In the genomic region with DNA sequence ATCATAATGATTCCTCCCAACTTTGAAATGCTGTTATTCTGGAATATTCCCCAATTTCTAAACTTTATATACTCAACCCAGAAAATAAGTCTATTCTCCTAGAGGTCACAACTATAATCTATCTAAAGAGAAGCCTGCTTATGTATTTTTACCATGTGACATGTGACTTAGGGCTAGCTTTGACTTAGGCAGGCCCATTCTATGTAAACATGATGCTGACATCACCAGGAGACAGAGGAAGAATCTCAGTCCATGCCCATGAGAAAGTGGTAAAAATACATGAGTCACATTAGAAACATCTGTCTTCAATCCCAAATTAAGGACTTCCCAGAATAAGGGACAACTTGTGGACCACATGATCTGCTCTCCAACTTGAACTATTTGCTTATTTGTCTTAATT, we compare ENCODE assay signal across 14 cellular contexts.
DNase-seq lines count a peak whose midpoint lies in the region; ATAC-seq and TF ChIP-seq lines count a peak whose summit lies in the region.
"Had no signal": no experiment of that assay in that cellular context is flagged by ENCODE, and none has a peak within 500 bp of the region (broad histone marks: within the 10 kb centered on the region; RNA-seq: fewer than 3 reads in every experiment).

No MANE protein-coding gene starts in this region.

- no peaks in the 10 kb centered on the region for H3K27me3 ChIP-seq in IMR-90 (ENCODE audit: control insufficient read depth, insufficient read depth, low read length)

- peaks cover 9% of the 10 kb centered on the region for H3K9me1 ChIP-seq in IMR-90 (ENCODE audit: insufficient read depth, low read length)

- dilution Hi-C loops in IMR-90 (cut with HindIII; ENCODE audit: low sequenced_read_pairs, unreplicated experiment) = no loop called here

- CTCF ChIA-PET in IMR-90 (lab: Yijun Ruan, JAX) = no interaction called here

- H4K91ac ChIP-seq in IMR-90 (ENCODE audit: insufficient read depth, low read depth, low read length) = no peak overlapping the region

- no peak overlapping the region for H3K23ac ChIP-seq in IMR-90 (ENCODE audit: low read depth, low read length)

- no peak overlapping the region for H3K56ac ChIP-seq in IMR-90 (ENCODE audit: extremely low read depth, insufficient read depth, low read length)

- H3K4me1 Mint-ChIP-seq in chondrocyte (ENCODE audit: low read depth) = peaks cover 55% of the 10 kb centered on the region

- H3K4me3 ChIP-seq in AG10803 (ENCODE audit: low read length) (no peak overlapping the region), IMR-90 (ENCODE audit: insufficient read depth, low read depth, low read length) (no peak overlapping the region)
- H3K4me3 ChIP-seq: SK-N-MC had no signal

- no peak overlapping the region for H2BK120ac ChIP-seq in IMR-90 (ENCODE audit: low read depth, low read length)

- H4K5ac ChIP-seq in IMR-90 (ENCODE audit: low read depth, low read length) = no peak overlapping the region

- no peak overlapping the region for H2BK15ac ChIP-seq in IMR-90 (ENCODE audit: low read depth, low read length)

- H3K36me3 ChIP-seq in IMR-90 (ENCODE audit: control insufficient read depth, insufficient read depth, low read length) = no peaks in the 10 kb centered on the region

- H3K27me3 Mint-ChIP-seq in chondrocyte (ENCODE audit: low read depth) = no peaks in the 10 kb centered on the region

- H3K9me3 Mint-ChIP-seq in chondrocyte (ENCODE audit: low read depth) = peaks cover 4% of the 10 kb centered on the region

- H3K9ac ChIP-seq in IMR-90 (ENCODE audit: low read depth, low read length) = no peak overlapping the region

- H3K4me3 Mint-ChIP-seq in chondrocyte (ENCODE audit: unreplicated experiment) = no peak overlapping the region

- no TSS peak for BruUV-seq in IMR-90 (replicated peaks; lab: Mats Ljungman, UMichigan)

- intact Hi-C loops in IMR-90 (cut with micrococcal nuclease) = loop anchor here (5.0 kb wide), 1 partner anchor 79 kb away; no protein-coding TSS in a partner anchor

- no peaks in the 10 kb centered on the region for H3K36me3 Mint-ChIP-seq in chondrocyte (ENCODE audit: low read depth)

- H4K8ac ChIP-seq in IMR-90 (ENCODE audit: low read depth in 2 of 2, low read length in 2 of 2) = no peak overlapping the region

- no peak overlapping the region for H3K4ac ChIP-seq in IMR-90 (ENCODE audit: low read depth, low read length)

- no peaks in the 10 kb centered on the region for H3K9me3 ChIP-seq in IMR-90 (ENCODE audit: control insufficient read depth, insufficient read depth, low read length)

- H2AFZ ChIP-seq in IMR-90 (replicated peaks; ENCODE audit: low read length, poor library complexity) = no peak overlapping the region

- H2AK5ac ChIP-seq in IMR-90 (ENCODE audit: low read depth, low read length) = no peak overlapping the region

- no peak overlapping the region for H3K4me2 ChIP-seq in IMR-90 (ENCODE audit: low read depth, low read length)

- H2AK9ac ChIP-seq in IMR-90 (replicated peaks; ENCODE audit: low read depth, low read length, poor library complexity) = no peak overlapping the region

- peak overlapping the region; percentile 78 for H3K27ac Mint-ChIP-seq in chondrocyte (ENCODE audit: unreplicated experiment)

- no peak overlapping the region for H3K27ac ChIP-seq in IMR-90 (ENCODE audit: insufficient read depth, low read length)
- H3K27ac ChIP-seq: SK-N-MC, VCaP had no signal

- no peak for TF ChIP-seq POLR2A in IMR-90 (IDR thresholded peaks at IDR 0.05; ENCODE audit: low read depth, low read length)

- no peak overlapping the region for H3K14ac ChIP-seq in IMR-90 (replicated peaks; ENCODE audit: low read depth, low read length)

- no peak overlapping the region for H3K18ac ChIP-seq in IMR-90 (ENCODE audit: low read depth, low read length)

- no peaks in the 10 kb centered on the region for H4K20me1 ChIP-seq in IMR-90 (ENCODE audit: insufficient read depth, low read length)

- H3K4me1 ChIP-seq in IMR-90 (ENCODE audit: control insufficient read depth, insufficient read depth, low read length) = peaks cover 3% of the 10 kb centered on the region

- H3K79me1 ChIP-seq in IMR-90 (ENCODE audit: low read depth in 1 of 2, low read length in 2 of 2) = no peaks in the 10 kb centered on the region

- no peak overlapping the region for H2BK5ac ChIP-seq in IMR-90 (ENCODE audit: low read depth, low read length, poor library complexity, severe bottlenecking)

- POLR2A ChIA-PET in IMR-90 (lab: Charles Lee; ENCODE audit: unreplicated experiment) = no interaction called here

- TF ChIP-seq RAD21 in IMR-90 (IDR thresholded peaks at IDR 0.05; ENCODE audit: low read length) = no peak

- no peak for TF ChIP-seq CTCF in AG10803 (conservative IDR thresholded peaks at IDR 0.05; ENCODE audit: low read length)
- TF ChIP-seq CTCF in IMR-90 (conservative IDR thresholded peaks at IDR 0.05; ENCODE audit: low read depth, low read length) = no peak
- no peak for TF ChIP-seq CTCF in chondrocyte (IDR thresholded peaks at IDR 0.05)

- peak; percentile 83 for ATAC-seq in IMR-90 (ENCODE audit: low read depth)
- no peak for ATAC-seq in GM19397 (IDR thresholded peaks at IDR 0.05; ENCODE audit: unreplicated experiment)
- ATAC-seq: HepG2; stimulated activated naive CD8-positive, alpha-beta T cell treated with anti-CD3 and anti-CD28 coated beads, Interleukin-15, Interleukin-2, amounts not matched to agents 100 U/mL and 50 U/mL, for 24 hours had no signal

- H2BK20ac ChIP-seq in IMR-90 (ENCODE audit: low read depth, low read length) = no peak overlapping the region

- DNase-seq in AG10803 (ENCODE audit: low read depth) = peak; percentile 87
- DNase-seq in IMR-90 = peak; percentile 93
- no peak for DNase-seq in chondrocyte (ENCODE audit: low spot score)
- peak; percentile 47 for DNase-seq in non-pigmented ciliary epithelial cell (ENCODE audit: low read depth)
- no peak for DNase-seq in ecto neural progenitor cell (ENCODE audit: low spot score)
- no peak for DNase-seq in NCI-H1092 treated with DMSO at 0.1 percent for 48 hours (lab: John Stamatoyannopoulos, UW)
- DNase-seq in NCI-H345 treated with DMSO at 0.1 percent for 48 hours (lab: John Stamatoyannopoulos, UW; ENCODE audit: unreplicated experiment) = no peak
- DNase-seq: H7; stimulated activated CD4-positive, alpha-beta T cell treated with anti-CD3 and anti-CD28 coated beads, Interleukin-4, amount 100 ng/mL, for 4 hours; stimulated activated naive CD8-positive, alpha-beta T cell treated with anti-CD3 and anti-CD28 coated beads, Interleukin-15, Interleukin-2, amounts not matched to agents 100 U/mL and 50 U/mL, for 24 hours had no signal

- in situ Hi-C loops in IMR-90 (cut with MboI; ENCODE audit: low sequenced_read_pairs) = no loop called here

TF ChIP-seq in IMR-90, 13 proteins besides CTCF, POLR2A, EP300 and RAD21:
- TF ChIP-seq RFX5 (IDR thresholded peaks at IDR 0.05; ENCODE audit: low read depth, low read length) (no peak), MXI1 (IDR thresholded peaks at IDR 0.05; ENCODE audit: borderline replicate concordance, low read depth, low read length) (no peak), SMC3 (IDR thresholded peaks at IDR 0.05; ENCODE audit: low read depth, low read length) (no peak), BHLHE40 (IDR thresholded peaks at IDR 0.05; ENCODE audit: low read depth, low read length) (0 out of 2 replicates have a peak, but pooled peaks have one; percentile 19), MAZ (IDR thresholded peaks at IDR 0.05; ENCODE audit: borderline replicate concordance, low read depth, low read length) (no peak), CEBPB (IDR thresholded peaks at IDR 0.05; ENCODE audit: low read depth, low read length) (no peak), MAFK (IDR thresholded peaks at IDR 0.05; ENCODE audit: low read depth, low read length) (no peak), NFE2L2 (IDR thresholded peaks at IDR 0.05; ENCODE audit: low read depth, low read length) (no peak), RCOR1 (IDR thresholded peaks at IDR 0.05; ENCODE audit: insufficient replicate concordance, low read length) (no peak), FOS (IDR thresholded peaks at IDR 0.05; ENCODE audit: low read depth, low read length) (0 out of 2 replicates have a peak, but pooled peaks have one; percentile 44), CHD1 (IDR thresholded peaks at IDR 0.05; ENCODE audit: low read depth, low read length) (no peak)
- TF ChIP-seq, protein P1, sequence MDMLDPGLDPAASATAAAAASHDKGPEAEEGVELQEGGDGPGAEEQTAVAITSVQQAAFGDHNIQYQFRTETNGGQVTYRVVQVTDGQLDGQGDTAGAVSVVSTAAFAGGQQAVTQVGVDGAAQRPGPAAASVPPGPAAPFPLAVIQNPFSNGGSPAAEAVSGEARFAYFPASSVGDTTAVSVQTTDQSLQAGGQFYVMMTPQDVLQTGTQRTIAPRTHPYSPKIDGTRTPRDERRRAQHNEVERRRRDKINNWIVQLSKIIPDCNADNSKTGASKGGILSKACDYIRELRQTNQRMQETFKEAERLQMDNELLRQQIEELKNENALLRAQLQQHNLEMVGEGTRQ (IDR thresholded peaks at IDR 0.05; ENCODE audit: low read depth, low read length) = peak; percentile 79
- TF ChIP-seq, protein P2, sequence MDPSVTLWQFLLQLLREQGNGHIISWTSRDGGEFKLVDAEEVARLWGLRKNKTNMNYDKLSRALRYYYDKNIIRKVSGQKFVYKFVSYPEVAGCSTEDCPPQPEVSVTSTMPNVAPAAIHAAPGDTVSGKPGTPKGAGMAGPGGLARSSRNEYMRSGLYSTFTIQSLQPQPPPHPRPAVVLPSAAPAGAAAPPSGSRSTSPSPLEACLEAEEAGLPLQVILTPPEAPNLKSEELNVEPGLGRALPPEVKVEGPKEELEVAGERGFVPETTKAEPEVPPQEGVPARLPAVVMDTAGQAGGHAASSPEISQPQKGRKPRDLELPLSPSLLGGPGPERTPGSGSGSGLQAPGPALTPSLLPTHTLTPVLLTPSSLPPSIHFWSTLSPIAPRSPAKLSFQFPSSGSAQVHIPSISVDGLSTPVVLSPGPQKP (IDR thresholded peaks at IDR 0.05; ENCODE audit: borderline replicate concordance, low read depth, low read length) = no peak

Comparison
In these comparisons a context has a peak if more than half of its experiments do, and no peak if none do; other contexts are left out.
1. DNase-seq: peak in AG10803 (single experiment), IMR-90 (single experiment) and non-pigmented ciliary epithelial cell (single experiment); none in chondrocyte (single experiment), ecto neural progenitor cell (single experiment), NCI-H1092 treated with DMSO at 0.1 percent for 48 hours (single experiment) and NCI-H345 treated with DMSO at 0.1 percent for 48 hours (single experiment).